7 cellular contexts compared by ENCODE assay signal in genomic region chr2:113791697-113792590, GRCh38. TPM values are rescaled to one million over a fixed set of nuclear protein-coding genes. Genes with fewer than 3 reads are reported as not detected.
DNase-seq lines count a peak whose midpoint lies in the region; ATAC-seq and TF ChIP-seq lines count a peak whose summit lies in the region.

No MANE protein-coding gene starts in this region.

- H3K27ac Mint-ChIP-seq in naive B cell = peak overlapping the region in 5 of 6 donors; percentile 1 to 84 (median 62)

- H3K9me3 Mint-ChIP-seq in naive B cell = peaks cover 0 to 2% (median 0%) of the 10 kb centered on the region in 7 donors

- ATAC-seq in GM18909 (IDR thresholded peaks at IDR 0.05; ENCODE audit: poor library complexity, unreplicated experiment) (peak; percentile 96), HG02798 (IDR thresholded peaks at IDR 0.05; ENCODE audit: poor library complexity, unreplicated experiment) (peak; percentile 96), SK-N-SH treated with all-trans-retinoic acid at 6 μM for 48 hours (peak; percentile 32; the same call in 2 of the 3 replicates), naive B cell (ENCODE audit: low read depth in 2 of 2) (peak; percentile 71 to 81), Right ventricle myocardium superior (ENCODE audit: poor library complexity) (no peak)

- DNase-seq in naive B cell (peak; percentile 18), HT-29 (ENCODE audit: low spot score) (no peak), Right ventricle myocardium superior (no peak), NCI-H524 (lab: John Stamatoyannopoulos, UW) (no peak)

- peaks cover 0 to 8% (median 0%) of the 10 kb centered on the region in 3 donors for H3K27me3 Mint-ChIP-seq in naive B cell

- no peaks in the 10 kb centered on the region for H3K36me3 Mint-ChIP-seq in naive B cell

- H3K4me1 Mint-ChIP-seq in naive B cell = peaks cover 14 to 37% (median 36%) of the 10 kb centered on the region in 3 donors

- intact Hi-C loops in Right ventricle myocardium superior (cut with DNase I) = no loop called here

- H3K4me3 Mint-ChIP-seq in naive B cell = peak overlapping the region; percentile 10 to 85 (median 78)

TF ChIP-seq in SK-N-SH treated with all-trans-retinoic acid at 6 μM for 48 hours, 23 proteins besides CTCF, POLR2A, EP300 and RAD21:
- TF ChIP-seq PPARA (CRISPR knock-in tag; IDR thresholded peaks at IDR 0.05; ENCODE audit: borderline replicate concordance) = no peak
- no peak for TF ChIP-seq ESRRG (CRISPR knock-in tag; IDR thresholded peaks at IDR 0.05)
TF ChIP-seq in SK-N-SH treated with all-trans-retinoic acid at 6 μM for 48 hours: peak in this region for 0.

RNA-seq across cellular contexts. Expression of gene SLC35F5, which starts 35.5 kb away (rescaled TPM):
- 10 to 100 TPM in 3 of 6 donors, 1 to 10 TPM in 3; 1.1 to 15.1 (median 10.8) TPM for polyA plus RNA-seq in naive B cell (ENCODE audit: low read depth in 6 of 6)
- 39.6 and 40.2 TPM in 2 replicates for total RNA-seq in HT-29 (2014; rRNA removed; shearing (Covaris generic))
- 51.3 TPM for total RNA-seq in Right ventricle myocardium superior
